8 cellular contexts compared by ENCODE assay signal in the genomic region with DNA sequence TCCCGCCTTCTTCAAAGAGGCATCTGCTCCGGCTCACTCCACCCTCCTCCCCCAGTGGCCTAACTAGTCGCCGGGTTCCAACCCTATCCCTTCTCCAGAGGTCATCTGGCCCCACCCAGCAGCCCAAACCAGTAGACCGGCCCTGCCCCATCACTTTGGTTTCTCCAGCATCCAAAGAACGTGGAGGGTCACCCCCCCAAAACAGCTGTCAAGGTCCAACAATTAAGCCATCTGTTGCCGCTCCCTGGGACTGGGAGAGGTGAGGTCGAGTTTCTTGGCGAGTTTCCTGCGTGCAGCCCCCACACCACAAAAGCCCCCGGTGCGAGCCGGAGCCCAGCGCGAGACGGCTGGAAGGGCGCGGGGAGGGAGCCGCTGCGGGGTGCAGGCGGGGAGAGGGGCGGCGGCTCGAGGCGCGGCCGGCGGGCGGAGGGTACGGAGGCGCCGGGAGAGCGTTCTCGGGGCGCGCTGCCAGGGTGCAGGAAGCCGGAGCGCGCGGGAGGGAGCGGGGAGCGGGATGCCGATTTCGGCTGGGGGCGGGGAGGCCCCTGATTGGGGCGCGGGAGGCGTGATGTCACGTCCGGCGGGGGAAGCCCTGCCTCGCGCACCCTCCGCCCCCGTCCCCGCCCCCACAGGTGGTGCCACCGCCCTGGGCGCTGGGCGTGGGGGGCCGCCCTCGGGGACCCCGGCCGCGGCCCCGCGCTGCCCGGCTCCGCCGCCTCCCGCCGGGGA. TPM values are rescaled to one million over a fixed set of nuclear protein-coding genes. Genes with fewer than 3 reads are reported as not detected.
DNase-seq lines count a peak whose midpoint lies in the region; ATAC-seq and TF ChIP-seq lines count a peak whose summit lies in the region.

No MANE protein-coding gene starts in this region.

- H3K36me3 ChIP-seq in PC-3 (ENCODE audit: low read depth, low read length) (no peaks in the 10 kb centered on the region), fibroblast of lung (ENCODE audit: control insufficient read depth, insufficient read depth, low read length) (no peaks in the 10 kb centered on the region)
- H3K36me3 ChIP-seq in naive thymus-derived CD4-positive, alpha-beta T cell (ENCODE audit: control insufficient read depth in 2 of 3, insufficient read depth in 3 of 3, low read length in 3 of 3) = no peaks in the 10 kb centered on the region

- no peaks in the 10 kb centered on the region for H3K9me2 ChIP-seq in PC-3 (replicated peaks; ENCODE audit: low read length)

- H3F3A ChIP-seq in PC-3 (ENCODE audit: low read length, unreplicated experiment) = peaks cover 4% of the 10 kb centered on the region

- H3K27me3 ChIP-seq in HL-60 (ENCODE audit: insufficient read depth, poor library complexity, severe bottlenecking) (peaks cover 43% of the 10 kb centered on the region), PC-3 (ENCODE audit: low read length) (no peaks in the 10 kb centered on the region), fibroblast of lung (ENCODE audit: control insufficient read depth, insufficient read depth, low read length) (no peaks in the 10 kb centered on the region)
- peaks cover 0 to 12% of the 10 kb centered on the region in 2 donors for H3K27me3 ChIP-seq in naive thymus-derived CD4-positive, alpha-beta T cell (ENCODE audit: control insufficient read depth in 2 of 2, insufficient read depth in 2 of 2, low read length in 2 of 2)

- peak overlapping the region; percentile 100 for H3K4me2 ChIP-seq in PC-3 (ENCODE audit: low read length)
- H3K4me2 ChIP-seq in fibroblast of lung (ENCODE audit: extremely low read depth, insufficient read depth, low read length) = peak overlapping the region; percentile 76

- ATAC-seq in GM19023 (IDR thresholded peaks at IDR 0.05; ENCODE audit: unreplicated experiment) (peak; percentile 60), PC-3 (peak; percentile 35)
- ATAC-seq in naive thymus-derived CD4-positive, alpha-beta T cell = peak; percentile 89
- peak; percentile 73 for ATAC-seq in stimulated activated effector memory CD8-positive, alpha-beta T cell treated with anti-CD3 and anti-CD28 coated beads, Interleukin-12 subunit alpha, Interleukin-12 subunit beta, amount 100 ng/mL, for 72 hours

- intact Hi-C loops in PC-3 (cut with micrococcal nuclease) = loop anchor here (1.0 to 2.0 kb wide), 2 partner anchors 48 to 65 kb away; no protein-coding TSS in a partner anchor
- intact Hi-C loops in naive thymus-derived CD4-positive, alpha-beta T cell (cut with micrococcal nuclease) = loop anchor here (1.0 to 10.0 kb wide), 7 partner anchors 33 to 1297 kb away; a partner anchor contains a TSS

- H3K4me1 ChIP-seq in PC-3 (ENCODE audit: insufficient read depth, low read length) (peaks cover 30% of the 10 kb centered on the region), fibroblast of lung (ENCODE audit: control insufficient read depth, extremely low read depth, insufficient read depth, low read length) (peaks cover 21% of the 10 kb centered on the region)
- peaks cover 0 to 6% of the 10 kb centered on the region in 2 donors for H3K4me1 ChIP-seq in naive thymus-derived CD4-positive, alpha-beta T cell (ENCODE audit: control insufficient read depth in 2 of 2, insufficient read depth in 2 of 2, low read length in 2 of 2)

- no peaks in the 10 kb centered on the region for H3K36me3 Mint-ChIP-seq in naive thymus-derived CD4-positive, alpha-beta T cell
- H3K36me3 Mint-ChIP-seq in stimulated activated effector memory CD8-positive, alpha-beta T cell treated with anti-CD3 and anti-CD28 coated beads, Interleukin-12 subunit alpha, Interleukin-12 subunit beta, amount 100 ng/mL, for 72 hours = peaks cover 4% of the 10 kb centered on the region

- H3K4me3 ChIP-seq in HL-60 (replicated peaks; ENCODE audit: insufficient read depth, low read length) (peak overlapping the region; percentile 15; the same call in 1 of the 2 replicates), PC-3 (ENCODE audit: low read length) (peak overlapping the region; percentile 95), fibroblast of lung (replicated peaks in 1 of 4; ENCODE audit: control extremely low read depth in 1 of 4, insufficient read depth in 1 of 4, low read depth in 3 of 4, low read length in 4 of 4) (peak overlapping the region; percentile 11 to 68 (median 41))
- peak overlapping the region; percentile 48 for H3K4me3 ChIP-seq in naive thymus-derived CD4-positive, alpha-beta T cell (ENCODE audit: low read length)

- CTCF ChIA-PET in PC-3 (lab: Charles Lee) = no interaction called here
- CTCF ChIA-PET in naive thymus-derived CD4-positive, alpha-beta T cell (lab: Charles Lee) = no interaction called here

- peaks cover 12 to 33% (median 21%) of the 10 kb centered on the region in 5 donors for H3K27me3 Mint-ChIP-seq in naive thymus-derived CD4-positive, alpha-beta T cell

- peaks cover 0 to 11% (median 4%) of the 10 kb centered on the region in 7 donors for H3K4me1 Mint-ChIP-seq in naive thymus-derived CD4-positive, alpha-beta T cell
- peaks cover 17% of the 10 kb centered on the region for H3K4me1 Mint-ChIP-seq in stimulated activated effector memory CD8-positive, alpha-beta T cell treated with anti-CD3 and anti-CD28 coated beads, Interleukin-12 subunit alpha, Interleukin-12 subunit beta, amount 100 ng/mL, for 72 hours

- in situ Hi-C loops in ACHN (cut with HindIII; ENCODE audit: low pct_ligation_motif_present, low pct_unique_long_range_greater_than_20kb, low sequenced_read_pairs) = no loop called here

- peak overlapping the region in 6 of 9 donors; percentile 14 to 77 (median 57) for H3K27ac Mint-ChIP-seq in naive thymus-derived CD4-positive, alpha-beta T cell
- no peak overlapping the region for H3K27ac Mint-ChIP-seq in stimulated activated effector memory CD8-positive, alpha-beta T cell treated with anti-CD3 and anti-CD28 coated beads, Interleukin-12 subunit alpha, Interleukin-12 subunit beta, amount 100 ng/mL, for 72 hours

- TF ChIP-seq CTCF in HL-60 (IDR thresholded peaks at IDR 0.05; ENCODE audit: insufficient read depth, low read length) (no peak), PC-3 (conservative IDR thresholded peaks at IDR 0.05; ENCODE audit: low read depth, low read length) (no peak), fibroblast of lung (conservative IDR thresholded peaks at IDR 0.05 in 1 of 2, IDR thresholded peaks at IDR 0.05 in 1 of 2; ENCODE audit: low read depth in 1 of 2, low read length in 2 of 2) (no peak)

- POLR2A ChIA-PET in PC-3 (lab: Charles Lee; ENCODE audit: unreplicated experiment) = no interaction called here
- POLR2A ChIA-PET in naive thymus-derived CD4-positive, alpha-beta T cell (lab: Charles Lee) = no interaction called here

- H3K9me3 ChIP-seq in PC-3 (ENCODE audit: low read length) = no peaks in the 10 kb centered on the region
- H3K9me3 ChIP-seq in fibroblast of lung (ENCODE audit: control insufficient read depth, insufficient read depth, low read depth, low read length) = no peaks in the 10 kb centered on the region
- no peaks in the 10 kb centered on the region for H3K9me3 ChIP-seq in naive thymus-derived CD4-positive, alpha-beta T cell (ENCODE audit: control insufficient read depth in 2 of 3, low read length in 3 of 3)

- no peaks in the 10 kb centered on the region for H3K9me3 Mint-ChIP-seq in naive thymus-derived CD4-positive, alpha-beta T cell
- no peaks in the 10 kb centered on the region for H3K9me3 Mint-ChIP-seq in stimulated activated effector memory CD8-positive, alpha-beta T cell treated with anti-CD3 and anti-CD28 coated beads, Interleukin-12 subunit alpha, Interleukin-12 subunit beta, amount 100 ng/mL, for 72 hours

- DNase-seq in ACHN (peak; percentile 93), HL-60 (ENCODE audit: low read depth in 1 of 2, low spot score in 1 of 2) (peak; percentile 27 to 55), PC-3 (peak; percentile 88), fibroblast of lung (ENCODE audit: low read depth in 2 of 2) (peak; percentile 88 to 93)
- DNase-seq in activated T-helper 1 cell treated with anti-CD3 and anti-CD28 coated beads, Interleukin-2, amount 50 U/mL, for 16 hours (ENCODE audit: low read depth in 1 of 2, low spot score in 1 of 2) = peak; percentile 77
- peak; percentile 70 to 91 (median 81) for DNase-seq in naive thymus-derived CD4-positive, alpha-beta T cell
- peak; percentile 75 to 91 for DNase-seq in stimulated activated effector memory CD8-positive, alpha-beta T cell treated with anti-CD3 and anti-CD28 coated beads, Interleukin-12 subunit alpha, Interleukin-12 subunit beta, amount 100 ng/mL, for 72 hours (ENCODE audit: low spot score in 2 of 2)

- H3K27ac ChIP-seq in HL-60 (replicated peaks) (no peak overlapping the region), PC-3 (ENCODE audit: low read length) (peak overlapping the region; percentile 97), fibroblast of lung (ENCODE audit: insufficient read depth, low read length) (peak overlapping the region; percentile 88)
- H3K27ac ChIP-seq in naive thymus-derived CD4-positive, alpha-beta T cell (ENCODE audit: low read depth, low read length) = no peak overlapping the region

- BruUV-seq in PC-3 (replicated peaks; lab: Mats Ljungman, UMichigan) = no TSS peak

- peak overlapping the region; percentile 81 to 89 (median 86) for H3K4me3 Mint-ChIP-seq in naive thymus-derived CD4-positive, alpha-beta T cell
- H3K4me3 Mint-ChIP-seq in stimulated activated effector memory CD8-positive, alpha-beta T cell treated with anti-CD3 and anti-CD28 coated beads, Interleukin-12 subunit alpha, Interleukin-12 subunit beta, amount 100 ng/mL, for 72 hours = peak overlapping the region; percentile 74

- peaks cover 35% of the 10 kb centered on the region for H3K79me2 ChIP-seq in PC-3 (ENCODE audit: low read length)
- H3K79me2 ChIP-seq in fibroblast of lung (ENCODE audit: control insufficient read depth, insufficient read depth, low read length) = peaks cover 38% of the 10 kb centered on the region

- H4K20me1 ChIP-seq in PC-3 (ENCODE audit: low read length) (peaks cover 27% of the 10 kb centered on the region), fibroblast of lung (ENCODE audit: control insufficient read depth, extremely low read depth, insufficient read depth, low read length) (no peaks in the 10 kb centered on the region)

- H2AFZ ChIP-seq in PC-3 (ENCODE audit: low read length) (peak overlapping the region; percentile 73), fibroblast of lung (ENCODE audit: low read length) (no peak overlapping the region)

- H3K9ac ChIP-seq in PC-3 (ENCODE audit: low read length) (peak overlapping the region; percentile 98), fibroblast of lung (ENCODE audit: insufficient read depth, low read length) (peak overlapping the region; percentile 65)

RNA-seq across cellular contexts. Expression of a gene that starts 0.6 kb away (rescaled TPM):
- total RNA-seq in PC-3 (2014; rRNA removed) (37.1 and 56.7 TPM in 2 replicates), fibroblast of lung (67.8 and 218 TPM in 2 replicates)
- polyA plus RNA-seq in fibroblast of lung = 113 and 147 TPM in 2 replicates
- 218 and 275 TPM in 2 replicates for polyA plus RNA-seq in fibroblast of lung (2012)
- polyA minus RNA-seq in fibroblast of lung (ENCODE audit: low replicate concordance) = 103 and 179 TPM in 2 replicates
- 1 to 10 TPM in 2 of 5 experiments, under 1 TPM in 3; 0.35 to 4.5 (median 0.90) TPM for total RNA-seq in naive thymus-derived CD4-positive, alpha-beta T cell
- under 1 TPM in 1 of 2 donors, not detected in 1; 0.08 TPM for polyA plus RNA-seq in naive thymus-derived CD4-positive, alpha-beta T cell

Comparison
In these comparisons a context has a peak if more than half of its experiments do, and no peak if none do; other contexts are left out.
1. DNase-seq: peak in every context shown above with its lines; median percentile 93 in ACHN; 90 in fibroblast of lung; 88 in PC-3; 83 in stimulated activated effector memory CD8-positive, alpha-beta T cell treated with anti-CD3 and anti-CD28 coated beads, Interleukin-12 subunit alpha, Interleukin-12 subunit beta, amount 100 ng/mL, for 72 hours; 81 in naive thymus-derived CD4-positive, alpha-beta T cell; 77 in activated T-helper 1 cell treated with anti-CD3 and anti-CD28 coated beads, Interleukin-2, amount 50 U/mL, for 16 hours; 41 in HL-60.
2. ATAC-seq: peak in every context shown above with its lines; median percentile 89 in naive thymus-derived CD4-positive, alpha-beta T cell; 73 in stimulated activated effector memory CD8-positive, alpha-beta T cell treated with anti-CD3 and anti-CD28 coated beads, Interleukin-12 subunit alpha, Interleukin-12 subunit beta, amount 100 ng/mL, for 72 hours; 60 in GM19023; 35 in PC-3.
3. H3K27ac ChIP-seq: peak in PC-3 (single experiment) and fibroblast of lung (single experiment); none in HL-60 (single experiment) and naive thymus-derived CD4-positive, alpha-beta T cell (single experiment).
4. H3K4me3 ChIP-seq: peak in every context shown above with its lines; median percentile 95 in PC-3; 48 in naive thymus-derived CD4-positive, alpha-beta T cell; 41 in fibroblast of lung; 15 in HL-60.